ENCODE assay signal across 8 cellular contexts in the genomic region with DNA sequence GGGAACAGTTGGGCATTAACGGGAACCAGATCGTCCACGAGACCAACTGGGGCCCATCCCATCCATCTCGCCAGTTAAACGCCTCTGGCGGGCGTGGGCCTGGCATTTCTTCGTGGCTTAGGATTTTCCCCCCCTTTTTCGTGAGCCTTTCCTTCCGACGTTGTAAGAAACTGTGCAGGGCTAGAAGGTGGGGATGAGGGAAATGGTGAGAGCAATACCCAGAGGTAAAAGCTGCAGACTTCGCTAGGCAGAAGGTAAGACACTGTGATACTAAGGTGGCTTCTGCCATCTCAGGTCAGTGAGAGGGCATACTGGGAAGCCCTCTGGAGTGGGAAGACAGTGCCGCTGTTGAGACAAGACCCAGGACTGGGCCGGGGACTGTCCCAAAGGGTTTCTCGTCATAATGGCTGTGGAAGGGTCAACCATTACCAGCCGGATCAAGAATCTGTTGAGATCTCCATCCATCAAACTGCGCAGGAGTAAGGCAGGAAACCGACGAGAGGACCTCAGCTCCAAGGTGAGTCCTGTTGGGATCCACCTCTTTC. TPM values are rescaled to one million over a fixed set of nuclear protein-coding genes. Genes with fewer than 3 reads are reported as not detected.
A peak's percentile ranks its signal among the peaks of the same experiment; 100 is the strongest.
DNase-seq lines count a peak whose midpoint lies in the region; ATAC-seq, FAIRE-seq and TF ChIP-seq lines count a peak whose summit lies in the region.

No MANE protein-coding gene starts in this region.

- no peak for TF ChIP-seq CTCF in esophagus squamous epithelium (IDR thresholded peaks at IDR 0.05)
- no peak for TF ChIP-seq CTCF in parathyroid adenoma (IDR thresholded peaks at IDR 0.05)

- CTCF ChIA-PET in T-cell (lab: Charles Lee): interaction anchor here (1.1 to 4.4 kb wide), 14 partner anchors 12 to 217 kb away, joined by 3 to 113 read pairs (median 16); partner anchors contain the start of genes EHD4 (in 1 of the 2) and JMJD7 (in 1 of the 2)

- peak overlapping the region; percentile 74 for H2AFZ ChIP-seq in parathyroid adenoma

- H3K4me3 Mint-ChIP-seq in T-cell: peak overlapping the region; percentile 93 to 95 (median 94)

- POLR2A ChIA-PET in T-cell (lab: Charles Lee): interaction anchor here in 1 of 2 donors (1.2 to 1.9 kb wide), 3 partner anchors 37 to 198 kb away, joined by 4 to 8 read pairs (median 6); partner anchors contain the start of gene EHD4

- H3K36me3 ChIP-seq in esophagus squamous epithelium (no peaks in the 10 kb centered on the region), parathyroid adenoma (ENCODE audit: control insufficient read depth, insufficient read depth, low read length) (no peaks in the 10 kb centered on the region)

- H3K79me2 ChIP-seq in parathyroid adenoma: peaks cover 2% of the 10 kb centered on the region

- ATAC-seq in T-cell (replicated peaks in 1 of 4): peak in 1 of 4 experiments; percentile 0
- no peak for ATAC-seq in HG03571 (IDR thresholded peaks at IDR 0.05; ENCODE audit: unreplicated experiment)

- no peaks in the 10 kb centered on the region for H3K9me3 ChIP-seq in esophagus squamous epithelium
- no peaks in the 10 kb centered on the region for H3K9me3 ChIP-seq in parathyroid adenoma (ENCODE audit: control insufficient read depth, low read length)

- H3K9me3 Mint-ChIP-seq in T-cell: no peaks in the 10 kb centered on the region

- peaks cover 32 to 69% (median 51%) of the 10 kb centered on the region in 3 donors for H3K4me1 ChIP-seq in esophagus squamous epithelium
- peaks cover 3% of the 10 kb centered on the region for H3K4me1 ChIP-seq in parathyroid adenoma

- 8 to 13% methylated on average over 8 to 9 of the region's 19 CpGs for WGBS in esophagus squamous epithelium, 2 donors

- H3K4me1 Mint-ChIP-seq in T-cell: peaks cover 64 to 71% (median 70%) of the 10 kb centered on the region in 3 donors

- intact Hi-C loops in esophagus squamous epithelium (cut with DNase I): loop anchor here (2.0 to 5.0 kb wide), 2 partner anchors 36 to 132 kb away; no protein-coding TSS in a partner anchor

- DNase-seq in NCI-H748 (lab: John Stamatoyannopoulos, UW; ENCODE audit: unreplicated experiment) (peak; percentile 12), NCI-H748 treated with DMSO at 0.1 percent for 48 hours (lab: John Stamatoyannopoulos, UW) (no peak), T-cell (peak in 1 of 34 experiments; percentile 2), esophagus squamous epithelium (lab: John Stamatoyannopoulos, UW) (no peak), COLO668 (lab: John Stamatoyannopoulos, UW; ENCODE audit: unreplicated experiment) (no peak), GM19239 (ENCODE audit: insufficient read length, low spot score) (no peak)

- H3K27ac Mint-ChIP-seq in T-cell: peak overlapping the region; percentile 72 to 96

- H3K9ac ChIP-seq in parathyroid adenoma: no peak overlapping the region

- peak overlapping the region; percentile 87 to 95 (median 90) for H3K27ac ChIP-seq in esophagus squamous epithelium
- peak overlapping the region; percentile 75 for H3K27ac ChIP-seq in parathyroid adenoma

- peak overlapping the region; percentile 94 for H3K4me2 ChIP-seq in parathyroid adenoma (ENCODE audit: low read length)

- peaks cover 11% of the 10 kb centered on the region for H3K36me3 Mint-ChIP-seq in T-cell

- no peak for TF ChIP-seq POLR2A in esophagus squamous epithelium (IDR thresholded peaks at IDR 0.05)

- H3K4me3 ChIP-seq in esophagus squamous epithelium (peak overlapping the region; percentile 50 to 82 (median 76)), parathyroid adenoma (ENCODE audit: low read depth, low read length) (peak overlapping the region; percentile 71)

- H3K27me3 ChIP-seq in esophagus squamous epithelium (no peaks in the 10 kb centered on the region), parathyroid adenoma (ENCODE audit: control insufficient read depth, insufficient read depth, low read length) (no peaks in the 10 kb centered on the region)

- no peak for FAIRE-seq in GM19239 (lab: Jason Lieb, UNC)

- H3K27me3 Mint-ChIP-seq in T-cell: no peaks in the 10 kb centered on the region

RNA-seq across cellular contexts. Expression of gene MAPKBP1, which starts 0.7 kb away (rescaled TPM):
- total RNA-seq in T-cell: 10 to 100 TPM; 37.0 to 44.8 (median 38.2) TPM
- total RNA-seq in esophagus squamous epithelium: 10 to 100 TPM; 18.4 to 37.6 (median 29.8) TPM

RNA-seq across cellular contexts. Expression of gene JMJD7, which starts 52.9 kb away (rescaled TPM):
- total RNA-seq in T-cell: 10 to 100 TPM; 35.8 to 72.7 (median 45.3) TPM
- 10 to 100 TPM; 20.4 to 36.9 (median 30.5) TPM for total RNA-seq in esophagus squamous epithelium
